In genomic region chr4:95084584-95084983, GRCh38 we compare ENCODE assay signal across 26 cellular contexts.
DNase-seq lines count a peak whose midpoint lies in the region; ATAC-seq and TF ChIP-seq lines count a peak whose summit lies in the region.
"Had no signal": no experiment of that assay in that cellular context is flagged by ENCODE, and none has a peak within 500 bp of the region (broad histone marks: within the 10 kb centered on the region; RNA-seq: fewer than 3 reads in every experiment).

No MANE protein-coding gene starts in this region.

- CTCF ChIA-PET in RWPE1 (lab: Yijun Ruan, JAX), result no interaction called here

- no peaks in the 10 kb centered on the region for H3K36me3 ChIP-seq in kidney epithelial cell (ENCODE audit: control insufficient read depth, insufficient read depth, low read length)
- H3K36me3 ChIP-seq: brain microvascular endothelial cell, HAP-1, neutrophil, SJSA1, suprapubic skin had no signal

- ATAC-seq in HG02938 (IDR thresholded peaks at IDR 0.05; ENCODE audit: unreplicated experiment) (no peak), HG03139 (IDR thresholded peaks at IDR 0.05; ENCODE audit: unreplicated experiment) (no peak)
- ATAC-seq: left cardiac atrium, Panc1, psoas muscle had no signal

- POLR2A ChIA-PET in RWPE1 (lab: Yijun Ruan, JAX; ENCODE audit: low non-redundant PET), result no interaction called here

- no peak overlapping the region for H3K4me3 ChIP-seq in kidney epithelial cell (ENCODE audit: low read depth, low read length)
- H3K4me3 ChIP-seq: HAP-1, psoas muscle, SJSA1, suprapubic skin had no signal

- no peaks in the 10 kb centered on the region for H3K27me3 ChIP-seq in kidney epithelial cell (ENCODE audit: control insufficient read depth, insufficient read depth, low read length)
- H3K27me3 ChIP-seq: brain microvascular endothelial cell, neutrophil, SJSA1, suprapubic skin had no signal

- TF ChIP-seq CTCF in RWPE1 (conservative IDR thresholded peaks at IDR 0.05; ENCODE audit: low read depth) (no peak), kidney epithelial cell (IDR thresholded peaks at IDR 0.05; ENCODE audit: insufficient read depth, low read length, poor library complexity, severe bottlenecking) (no peak)

- no peak overlapping the region for H3K27ac ChIP-seq in RWPE1
- H3K27ac ChIP-seq: brain microvascular endothelial cell, neutrophil, psoas muscle, SJSA1, suprapubic skin had no signal

- DNase-seq in SIG-M5 treated with dmso at 0.1 percent for 504 hours (lab: John Stamatoyannopoulos, UW; ENCODE audit: unreplicated experiment) (peak; percentile 54), SIG-M5 (lab: John Stamatoyannopoulos, UW) (no peak), RWPE1 (ENCODE audit: low spot score) (peak; percentile 17), kidney epithelial cell (ENCODE audit: low read depth) (peak; percentile 37), DMS 273 (lab: John Stamatoyannopoulos, UW; ENCODE audit: unreplicated experiment) (no peak), activated T-cell treated with anti-CD3 and anti-CD28 coated beads for 4 hours (no peak)
- DNase-seq: 8988T; activated CD4-positive, CD25-positive, alpha-beta regulatory T cell; brain microvascular endothelial cell; CD4-positive, alpha-beta memory T cell; effector CD4-positive, alpha-beta T cell; GDM1; head of caudate nucleus; left cardiac atrium; mesenchymal stem cell; MV-4-11; NCI-H524 treated with DMSO at 0.1 percent for 48 hours; NK-92 treated with Interleukin-12 subunit alpha and Interleukin-12 subunit beta, amount 100 ng/mL, for 24 hours; psoas muscle had no signal

Comparison
In these comparisons a context has a peak if more than half of its experiments do, and no peak if none do; other contexts are left out.
1. DNase-seq: peak in SIG-M5 treated with dmso at 0.1 percent for 504 hours (single experiment), RWPE1 (single experiment) and kidney epithelial cell (single experiment); none in SIG-M5 (single experiment), DMS 273 (single experiment) and activated T-cell treated with anti-CD3 and anti-CD28 coated beads for 4 hours (single experiment).